Comparison of ENCODE assay signal across 10 cellular contexts in genomic region chr15:92012368-92012629, GRCh38.
DNase-seq lines count a peak whose midpoint lies in the region; ATAC-seq, FAIRE-seq and TF ChIP-seq lines count a peak whose summit lies in the region.
"Had no signal": no experiment of that assay in that cellular context is flagged by ENCODE, and none has a peak within 500 bp of the region (broad histone marks: within the 10 kb centered on the region; RNA-seq: fewer than 3 reads in every experiment).

No MANE protein-coding gene starts in this region.

- H3K4me3 ChIP-seq in A549 (no peak overlapping the region), endodermal cell (ENCODE audit: low read length) (no peak overlapping the region)
- H3K4me3 ChIP-seq: upper lobe of left lung had no signal

- no peak for TF ChIP-seq EP300 in A549 (IDR thresholded peaks at IDR 0.05)

- H3K27me3 Mint-ChIP-seq in brain (peaks cover 4% of the 10 kb centered on the region), natural killer cell (ENCODE audit: low read depth in 2 of 2) (no peaks in the 10 kb centered on the region), endodermal cell (ENCODE audit: insufficient read depth) (peaks cover 7% of the 10 kb centered on the region)

- peak overlapping the region; percentile 29 for H3K4me2 ChIP-seq in A549

- intact Hi-C loops in natural killer cell (cut with micrococcal nuclease), result no loop called here

- H3K4me1 ChIP-seq in A549 (peaks cover 13% of the 10 kb centered on the region), endodermal cell (ENCODE audit: control insufficient read depth, insufficient read depth, low read length) (no peaks in the 10 kb centered on the region)

- 76% methylated on average over 1 of the region's 1 CpG for WGBS in A549 (ENCODE audit: missing lambda C conversion rate)
- 89 to 100% methylated on average over 1 of the region's 1 CpG for whole genome bisulfite sequencing in endodermal cell (ENCODE audit: insufficient coverage in 1 of 2, insufficient read length in 1 of 2), 2 experiments

- TF ChIP-seq CTCF in A549 (IDR thresholded peaks at IDR 0.05) (no peak), brain (conservative IDR thresholded peaks at IDR 0.05) (no peak), natural killer cell (IDR thresholded peaks at IDR 0.05) (no peak), endodermal cell (conservative IDR thresholded peaks at IDR 0.05) (no peak)

- H3K9me3 Mint-ChIP-seq in brain (peaks cover 0 to 5% (median 0%) of the 10 kb centered on the region in 5 experiments), natural killer cell (no peaks in the 10 kb centered on the region), endodermal cell (no peaks in the 10 kb centered on the region)
- H3K9me3 Mint-ChIP-seq: WTC11 had no signal

- H3K36me3 Mint-ChIP-seq in brain (no peaks in the 10 kb centered on the region), natural killer cell (no peaks in the 10 kb centered on the region), endodermal cell (ENCODE audit: low read depth) (no peaks in the 10 kb centered on the region)
- H3K36me3 Mint-ChIP-seq: WTC11 had no signal

- peak overlapping the region in 3 of 5 experiments; percentile 34 to 85 (median 63) for H3K27ac Mint-ChIP-seq in brain
- H3K27ac Mint-ChIP-seq in natural killer cell, result peak overlapping the region in 1 of 2 donors; percentile 55
- H3K27ac Mint-ChIP-seq in endodermal cell, result no peak overlapping the region
- H3K27ac Mint-ChIP-seq: WTC11 had no signal

- no peak overlapping the region for H3K27ac ChIP-seq in A549
- H3K27ac ChIP-seq in endodermal cell (ENCODE audit: low read depth, low read length), result no peak overlapping the region

- TF ChIP-seq POLR2A in A549 (IDR thresholded peaks at IDR 0.05; ENCODE audit: low read length), result no peak

- H3K4me3 Mint-ChIP-seq in brain, result no peak overlapping the region
- H3K4me3 Mint-ChIP-seq in natural killer cell, result peak overlapping the region; percentile 68
- H3K4me3 Mint-ChIP-seq in endodermal cell, result no peak overlapping the region
- H3K4me3 Mint-ChIP-seq: WTC11 had no signal

- H3K9ac ChIP-seq in endodermal cell (ENCODE audit: extremely low read depth, low read length, poor library complexity, severe bottlenecking), result no peak overlapping the region

- FAIRE-seq in A549 (lab: Jason Lieb, UNC), result no peak

- ATAC-seq in A549 (no peak), natural killer cell (no peak), HG03354 (IDR thresholded peaks at IDR 0.05; ENCODE audit: poor library complexity, severe bottlenecking, unreplicated experiment) (no peak)

- POLR2A ChIA-PET in A549 (lab: Yijun Ruan, JAX), result interaction anchor here (0.7 kb wide), 1 partner anchor 971 kb away, joined by 8 read pairs; no protein-coding TSS in a partner anchor

- H3K4me1 Mint-ChIP-seq in brain, result peaks cover 35% of the 10 kb centered on the region
- H3K4me1 Mint-ChIP-seq in natural killer cell, result peaks cover 76 to 89% of the 10 kb centered on the region in 2 donors
- peaks cover 8% of the 10 kb centered on the region for H3K4me1 Mint-ChIP-seq in endodermal cell

- H3K27me3 ChIP-seq in endodermal cell (ENCODE audit: control insufficient read depth, insufficient read depth, low read length, poor library complexity, severe bottlenecking), result no peaks in the 10 kb centered on the region
- H3K27me3 ChIP-seq: upper lobe of left lung had no signal

- no peaks in the 10 kb centered on the region for H3K36me3 ChIP-seq in endodermal cell (ENCODE audit: control insufficient read depth, insufficient read depth, low read length)
- H3K36me3 ChIP-seq: upper lobe of left lung had no signal

- CTCF ChIA-PET in A549 (lab: Yijun Ruan, JAX), result interaction anchor here (0.7 to 1.2 kb wide), 2 partner anchors 14 to 70 kb away, joined by 3 to 4 read pairs; no protein-coding TSS in a partner anchor

- H3K9me3 ChIP-seq in A549 (no peaks in the 10 kb centered on the region), endodermal cell (ENCODE audit: control insufficient read depth, low read length) (no peaks in the 10 kb centered on the region)
- H3K9me3 ChIP-seq: upper lobe of left lung had no signal

- no peak for DNase-seq in A549 (ENCODE audit: low read depth in 1 of 2, low spot score in 1 of 2)
- DNase-seq in H4 (ENCODE audit: low spot score), result peak; percentile 26
- DNase-seq in natural killer cell, result no peak
- DNase-seq in endodermal cell, result no peak
- DNase-seq in iPS-NIHi11 (ENCODE audit: low spot score), result no peak
- DNase-seq in NCI-H146 (lab: John Stamatoyannopoulos, UW), result no peak
- DNase-seq: upper lobe of left lung had no signal

- no peak for TF ChIP-seq RAD21 in A549 (conservative IDR thresholded peaks at IDR 0.05 in 1 of 2, IDR thresholded peaks at IDR 0.05 in 1 of 2)

TF ChIP-seq in A549, 52 proteins besides CTCF, POLR2A, EP300 and RAD21:
- no peak for TF ChIP-seq RNF2 (IDR thresholded peaks at IDR 0.05; ENCODE audit: borderline replicate concordance, low read depth)
TF ChIP-seq in A549: peak in this region for 0.
